ENCODE assay signal across 8 cellular contexts in the genomic region with DNA sequence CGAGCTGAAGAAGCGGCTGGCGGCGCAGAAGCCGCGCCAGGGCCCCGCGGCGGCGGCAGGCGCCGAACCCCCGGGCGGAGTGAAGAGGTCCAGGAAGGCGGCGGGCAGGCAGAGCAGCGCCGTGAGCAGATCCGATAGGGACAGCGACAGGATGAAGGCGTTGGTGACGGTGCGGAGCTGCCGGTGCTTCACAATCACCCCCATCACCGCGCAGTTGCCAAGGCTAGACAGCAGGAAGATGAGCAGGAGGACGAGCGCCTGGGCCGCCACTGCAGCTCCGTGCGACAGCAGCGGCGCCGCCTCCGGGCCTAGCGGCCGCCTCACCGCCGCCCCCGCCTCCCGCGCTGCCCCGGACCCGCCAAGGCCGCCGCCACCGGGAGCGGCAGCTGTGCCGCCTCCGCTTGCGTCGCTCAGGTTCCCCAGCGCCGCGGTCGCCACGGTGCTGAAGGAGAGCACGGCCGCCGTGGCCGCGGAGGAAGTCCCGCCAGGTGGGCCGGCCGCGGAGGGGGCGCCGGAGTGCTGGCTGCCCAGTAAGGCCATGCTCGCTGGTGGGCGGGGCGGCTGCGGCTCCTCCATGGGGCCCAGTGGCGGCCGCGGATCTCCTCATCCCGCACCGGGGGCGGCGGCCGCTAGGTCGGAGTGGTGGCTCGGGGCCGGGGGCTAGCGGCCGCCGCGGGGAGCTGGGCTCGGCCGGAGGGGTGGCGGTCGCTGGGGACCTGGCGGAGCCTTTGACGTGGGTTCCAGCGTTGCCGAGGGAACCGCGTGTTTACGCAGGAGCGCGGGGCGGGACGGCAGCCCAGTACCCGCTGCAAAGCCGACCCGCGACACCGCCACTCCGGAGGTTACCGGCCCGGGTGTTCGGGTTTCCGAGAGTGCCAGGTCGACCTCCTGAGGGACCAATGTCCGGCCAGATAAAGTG. TPM values are rescaled to one million over a fixed set of nuclear protein-coding genes. Genes with fewer than 3 reads are reported as not detected.
A peak's percentile ranks its signal among the peaks of the same experiment; 100 is the strongest.
DNase-seq lines count a peak whose midpoint lies in the region; ATAC-seq and TF ChIP-seq lines count a peak whose summit lies in the region.

A gene with protein sequence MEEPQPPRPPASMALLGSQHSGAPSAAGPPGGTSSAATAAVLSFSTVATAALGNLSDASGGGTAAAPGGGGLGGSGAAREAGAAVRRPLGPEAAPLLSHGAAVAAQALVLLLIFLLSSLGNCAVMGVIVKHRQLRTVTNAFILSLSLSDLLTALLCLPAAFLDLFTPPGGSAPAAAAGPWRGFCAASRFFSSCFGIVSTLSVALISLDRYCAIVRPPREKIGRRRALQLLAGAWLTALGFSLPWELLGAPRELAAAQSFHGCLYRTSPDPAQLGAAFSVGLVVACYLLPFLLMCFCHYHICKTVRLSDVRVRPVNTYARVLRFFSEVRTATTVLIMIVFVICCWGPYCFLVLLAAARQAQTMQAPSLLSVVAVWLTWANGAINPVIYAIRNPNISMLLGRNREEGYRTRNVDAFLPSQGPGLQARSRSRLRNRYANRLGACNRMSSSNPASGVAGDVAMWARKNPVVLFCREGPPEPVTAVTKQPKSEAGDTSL (minus strand): TSS at position 730 of the 919 bp plus-strand sequence. CDS start 154 bp downstream, at position 576.

- no peak for TF ChIP-seq POLR2A in GM18505 (IDR thresholded peaks at IDR 0.05; ENCODE audit: borderline replicate concordance, extremely low read depth, insufficient read depth, insufficient read length)
- no peak for TF ChIP-seq POLR2A in stomach (IDR thresholded peaks at IDR 0.05)

- no peaks in the 10 kb centered on the region for H3K9me3 Mint-ChIP-seq in activated T-helper 1 cell treated with anti-CD3 and anti-CD28 coated beads, Interleukin-12 subunit alpha, Interleukin-12 subunit beta, Interleukin-2, Interleukin-4 antibody, amounts not matched to agents 30 ng/mL and 10 ng/mL and 1 ng/mL, durations not matched to agents 14 hours and 24 hours and 36 hours
- H3K9me3 Mint-ChIP-seq in naive B cell: no peaks in the 10 kb centered on the region

- TF ChIP-seq EP300 in stomach (IDR thresholded peaks at IDR 0.05): no peak

- H3K27me3 ChIP-seq in stomach: peaks cover 0 to 12% (median 9%) of the 10 kb centered on the region in 3 donors

- H3K27me3 Mint-ChIP-seq in activated T-helper 1 cell treated with anti-CD3 and anti-CD28 coated beads, Interleukin-12 subunit alpha, Interleukin-12 subunit beta, Interleukin-2, Interleukin-4 antibody, amounts not matched to agents 30 ng/mL and 10 ng/mL and 1 ng/mL, durations not matched to agents 14 hours and 24 hours and 36 hours (ENCODE audit: insufficient read depth): peaks cover 8% of the 10 kb centered on the region
- H3K27me3 Mint-ChIP-seq in naive B cell: peaks cover 9 to 12% (median 11%) of the 10 kb centered on the region in 3 donors

- TF ChIP-seq CTCF in fibroblast of mammary gland (conservative IDR thresholded peaks at IDR 0.05; ENCODE audit: control insufficient read depth, insufficient read depth, low read depth, low read length) (no peak), stomach (IDR thresholded peaks at IDR 0.05) (no peak)

- peak within 1 kb of the TSS; percentile 67 for H3K27ac Mint-ChIP-seq in activated T-helper 1 cell treated with anti-CD3 and anti-CD28 coated beads, Interleukin-12 subunit alpha, Interleukin-12 subunit beta, Interleukin-2, Interleukin-4 antibody, amounts not matched to agents 30 ng/mL and 10 ng/mL and 1 ng/mL, durations not matched to agents 14 hours and 24 hours and 36 hours
- H3K27ac Mint-ChIP-seq in naive B cell: peak within 1 kb of the TSS; percentile 65 to 95 (median 92)

- H3K27ac ChIP-seq in stomach: peak within 1 kb of the TSS; percentile 64 to 84 (median 73)

- intact Hi-C loops in activated T-helper 1 cell treated with anti-CD3 and anti-CD28 coated beads, Interleukin-12 subunit alpha, Interleukin-12 subunit beta, Interleukin-2, Interleukin-4 antibody, amounts not matched to agents 30 ng/mL and 10 ng/mL and 1 ng/mL, durations not matched to agents 14 hours and 24 hours and 36 hours (cut with micrococcal nuclease): loop anchor here (1.0 kb wide), 2 partner anchors 19 to 277 kb away; a partner anchor contains a TSS
- intact Hi-C loops in stomach (cut with DNase I; ENCODE audit: low total_unique reads): no loop called here

- DNase-seq in NCI-H345 treated with DMSO at 0.1 percent for 48 hours (lab: John Stamatoyannopoulos, UW; ENCODE audit: unreplicated experiment) (peak; percentile 38), fibroblast of mammary gland (ENCODE audit: low read depth) (peak; percentile 32), naive B cell (peak; percentile 66), stomach (peak; percentile 67), dedifferentiated amniotic fluid mesenchymal stem cell (ENCODE audit: extremely low spot score) (no peak)
- DNase-seq in activated T-helper 1 cell treated with anti-CD3 and anti-CD28 coated beads, Interleukin-12 subunit alpha, Interleukin-12 subunit beta, Interleukin-2, Interleukin-4 antibody, amounts not matched to agents 30 ng/mL and 10 ng/mL and 1 ng/mL, durations not matched to agents 14 hours and 24 hours and 36 hours (ENCODE audit: low spot score): peak; percentile 43

- H3K4me1 Mint-ChIP-seq in activated T-helper 1 cell treated with anti-CD3 and anti-CD28 coated beads, Interleukin-12 subunit alpha, Interleukin-12 subunit beta, Interleukin-2, Interleukin-4 antibody, amounts not matched to agents 30 ng/mL and 10 ng/mL and 1 ng/mL, durations not matched to agents 14 hours and 24 hours and 36 hours (ENCODE audit: low read depth): no peaks in the 10 kb centered on the region
- peaks cover 7 to 16% (median 12%) of the 10 kb centered on the region in 3 donors for H3K4me1 Mint-ChIP-seq in naive B cell

- peaks cover 7 to 20% (median 14%) of the 10 kb centered on the region in 4 donors for H3K4me1 ChIP-seq in stomach

- H3K36me3 ChIP-seq in stomach: peaks cover 0 to 1% (median under 1%) of the 10 kb centered on the region in 4 donors

- peaks cover 1% of the 10 kb centered on the region for H3K36me3 Mint-ChIP-seq in activated T-helper 1 cell treated with anti-CD3 and anti-CD28 coated beads, Interleukin-12 subunit alpha, Interleukin-12 subunit beta, Interleukin-2, Interleukin-4 antibody, amounts not matched to agents 30 ng/mL and 10 ng/mL and 1 ng/mL, durations not matched to agents 14 hours and 24 hours and 36 hours (ENCODE audit: low read depth)
- peaks cover 0 to 7% of the 10 kb centered on the region in 2 donors for H3K36me3 Mint-ChIP-seq in naive B cell

- ATAC-seq in GM18505 (IDR thresholded peaks at IDR 0.05; ENCODE audit: unreplicated experiment) (peak; percentile 67), HG02840 (IDR thresholded peaks at IDR 0.05; ENCODE audit: low FRiP score, unreplicated experiment) (peak; percentile 64), naive B cell (ENCODE audit: low read depth in 2 of 2) (peak; percentile 66 to 68)

- H3K4me3 ChIP-seq in fibroblast of mammary gland (ENCODE audit: control insufficient read depth, low read depth, low read length) (peak within 1 kb of the TSS; percentile 43), stomach (peak within 1 kb of the TSS; percentile 55 to 71 (median 67))

- H3K4me3 Mint-ChIP-seq in activated T-helper 1 cell treated with anti-CD3 and anti-CD28 coated beads, Interleukin-12 subunit alpha, Interleukin-12 subunit beta, Interleukin-2, Interleukin-4 antibody, amounts not matched to agents 30 ng/mL and 10 ng/mL and 1 ng/mL, durations not matched to agents 14 hours and 24 hours and 36 hours: peak within 1 kb of the TSS; percentile 86
- peak within 1 kb of the TSS; percentile 82 to 95 (median 89) for H3K4me3 Mint-ChIP-seq in naive B cell

- H3K9me3 ChIP-seq in stomach: no peaks in the 10 kb centered on the region

- 0 to 2% (median 1%) methylated on average over 5 to 114 of the region's 114 CpGs for WGBS in stomach, 5 donors

RNA-seq across cellular contexts. Expression of the gene that starts here (rescaled TPM):
- 1.5 and 1.6 TPM in 2 replicates for total RNA-seq in activated T-helper 1 cell treated with anti-CD3 and anti-CD28 coated beads, Interleukin-12 subunit alpha, Interleukin-12 subunit beta, Interleukin-2, Interleukin-4 antibody, amounts not matched to agents 30 ng/mL and 10 ng/mL and 1 ng/mL, durations not matched to agents 14 hours and 24 hours and 36 hours
- under 1 TPM in 5 of 6 donors, not detected in 1; 0.41 to 0.96 (median 0.52) TPM for polyA plus RNA-seq in naive B cell (ENCODE audit: low read depth in 6 of 6)
- total RNA-seq in stomach: 1 to 10 TPM in 3 of 5 donors, under 1 TPM in 2; 0.58 to 5.5 (median 3.8) TPM
- polyA plus RNA-seq in stomach: under 1 TPM; 0.15 to 0.85 (median 0.31) TPM

Comparison
In these comparisons a context has a peak if more than half of its experiments do, and no peak if none do; other contexts are left out.
1. Peak in DNase-seq and ATAC-seq in naive B cell; RNA of the gene not detected or under 1 TPM.